Comparison of ENCODE assay signal across 8 cellular contexts in the genomic region with DNA sequence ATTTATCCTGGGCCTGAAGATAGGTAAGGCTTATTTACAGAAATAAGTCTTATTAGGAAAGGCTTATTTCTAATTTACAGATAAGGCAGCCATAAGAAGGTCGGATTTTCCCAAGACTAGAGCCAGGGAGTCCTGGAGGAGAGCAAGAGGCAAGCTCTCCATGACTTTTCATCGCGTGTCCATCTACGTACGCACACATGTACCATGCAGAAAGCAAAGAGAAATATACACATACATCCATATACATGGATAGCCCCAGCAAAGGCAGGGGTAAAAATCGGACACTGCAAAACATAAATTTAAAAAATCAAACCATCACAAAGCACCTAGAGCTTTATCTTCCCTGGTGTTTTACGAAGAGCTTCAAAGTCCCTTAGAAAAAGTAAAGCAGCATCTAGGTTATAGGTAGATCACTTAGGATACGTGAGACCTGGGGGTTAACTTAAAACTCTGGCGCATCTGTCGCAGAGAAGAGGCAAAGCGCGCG. TPM values are rescaled to one million over a fixed set of nuclear protein-coding genes. Genes with fewer than 3 reads are reported as not detected.
DNase-seq lines count a peak whose midpoint lies in the region; ATAC-seq, FAIRE-seq and TF ChIP-seq lines count a peak whose summit lies in the region.

No MANE protein-coding gene starts in this region.

- ATAC-seq in GM12878 (peak; percentile 17), HG02759 (IDR thresholded peaks at IDR 0.05; ENCODE audit: unreplicated experiment) (no peak)

- FAIRE-seq in GM12878 (lab: Jason Lieb, UNC) (peak; percentile 31), frontal cortex (lab: Jason Lieb, UNC) (no peak)

- SMC1A ChIA-PET in GM12878 (lab: Charles Lee; ENCODE audit: uncharacterized antibody, unreplicated experiment): interaction anchor here (0.8 to 1.7 kb wide), 14 partner anchors 10 to 175 kb away, joined by 3 to 7 read pairs (median 3); no protein-coding TSS in a partner anchor

- WGBS in GM12878 (ENCODE audit: insufficient coverage, insufficient replicate concordance, low lambda C conversion rate, missing lambda C conversion rate): under 1% methylated on average over 13 of the region's 13 CpGs
- 2% methylated on average over 13 of the region's 13 CpGs for WGBS in suprapubic skin

- H3K27me3 ChIP-seq in GM12878 (replicated peaks in 1 of 2; ENCODE audit: control insufficient read depth in 2 of 2, insufficient read depth in 2 of 2, low read length in 1 of 2) (no peaks in the 10 kb centered on the region), suprapubic skin (no peaks in the 10 kb centered on the region)

- H3K27ac ChIP-seq in GM12878 (ENCODE audit: control insufficient read depth, insufficient read depth) (peak overlapping the region; percentile 88), suprapubic skin (peak overlapping the region; percentile 100)

- peak overlapping the region; percentile 74 for H3K4me3 ChIP-seq in GM12878
- peak overlapping the region; percentile 92 for H3K4me3 ChIP-seq in suprapubic skin

- intact Hi-C loops in GM12878 (cut with micrococcal nuclease; ENCODE audit: unreplicated experiment): loop anchor here (2.0 to 5.0 kb wide), 2 partner anchors 46 to 167 kb away; no protein-coding TSS in a partner anchor

- H3K9ac ChIP-seq in GM12878 (ENCODE audit: control insufficient read depth, insufficient read depth, low read length): peak overlapping the region; percentile 94

- in situ Hi-C loops in GM12878 (cut with MboI): no loop called here

- TF ChIP-seq CTCF in GM12878 (IDR thresholded peaks at IDR 0.05 in 2 of 3, conservative IDR thresholded peaks at IDR 0.05 in 1 of 3; ENCODE audit: control insufficient read depth in 2 of 3, extremely low read depth in 1 of 3, insufficient read depth in 1 of 3, low read depth in 3 of 3, low read length in 3 of 3) (no peak), suprapubic skin (IDR thresholded peaks at IDR 0.05) (no peak)

- CTCF ChIA-PET in GM12878 (lab: Yijun Ruan, JAX): interaction anchor here (1.6 kb wide), 1 partner anchor 75 kb away, joined by 6 read pairs; no protein-coding TSS in a partner anchor

- H3K4me1 ChIP-seq in GM12878 (ENCODE audit: control insufficient read depth, insufficient read depth, low read length): no peaks in the 10 kb centered on the region; the same call in 1 of the 2 replicates
- H3K4me1 ChIP-seq in suprapubic skin: peaks cover 40% of the 10 kb centered on the region

- H4K20me1 ChIP-seq in GM12878 (ENCODE audit: control insufficient read depth, insufficient read depth): 0 out of 2 replicates have a peak, but pooled peaks cover 2% of the 10 kb centered on the region

- H2AFZ ChIP-seq in GM12878 (ENCODE audit: control insufficient read depth, low read depth, low read length): peak overlapping the region; percentile 95

- no peak for TF ChIP-seq POLR2A in GM12878 (IDR thresholded peaks at IDR 0.05; ENCODE audit: low read depth, low read length)
- no peak for TF ChIP-seq POLR2A in suprapubic skin (IDR thresholded peaks at IDR 0.05)

- RAD21 ChIA-PET in GM12878 (lab: Charles Lee; ENCODE audit: unreplicated experiment): interaction anchor here (0.9 to 1.6 kb wide), 4 partner anchors 55 to 175 kb away, joined by 3 to 4 read pairs (median 4); no protein-coding TSS in a partner anchor

- POLR2A ChIA-PET in GM12878 (lab: Charles Lee): interaction anchor here (0.5 to 1.3 kb wide), 3 partner anchors 11 to 55 kb away, joined by 3 read pairs; no protein-coding TSS in a partner anchor

- DNase-seq in activated T-cell treated with anti-CD3 and anti-CD28 coated beads for 24 hours (ENCODE audit: low read depth): peak; percentile 1
- DNase-seq in activated T-cell treated with anti-CD3 and anti-CD28 coated beads, Interleukin-2, amount 50 U/mL, for 1 hour: no peak
- DNase-seq in LoVo (ENCODE audit: low spot score): peak; percentile 26
- no peak for DNase-seq in GM12878 (ENCODE audit: low read depth, low spot score)
- DNase-seq in left kidney (ENCODE audit: low read depth, low spot score): peak; percentile 57
- no peak for DNase-seq in suprapubic skin (ENCODE audit: low spot score in 2 of 2)
- no peak for DNase-seq in frontal cortex (ENCODE audit: low spot score in 2 of 2)

- H3K4me2 ChIP-seq in GM12878 (ENCODE audit: control insufficient read depth, insufficient read depth): peak overlapping the region; percentile 83

- TF ChIP-seq RAD21 in GM12878 (IDR thresholded peaks at IDR 0.05; ENCODE audit: insufficient read depth, low read depth, low read length): no peak

- TSS peak; percentile 97 for BruUV-seq in GM12878 (replicated peaks; lab: Mats Ljungman, UMichigan)

- no peaks in the 10 kb centered on the region for H3K9me3 ChIP-seq in GM12878 (replicated peaks; ENCODE audit: control insufficient read depth, insufficient read depth, low read length)
- H3K9me3 ChIP-seq in suprapubic skin: no peaks in the 10 kb centered on the region

- no peaks in the 10 kb centered on the region for H3K36me3 ChIP-seq in GM12878 (ENCODE audit: control insufficient read depth in 2 of 2, insufficient read depth in 2 of 2, low read length in 1 of 2)
- H3K36me3 ChIP-seq in suprapubic skin: no peaks in the 10 kb centered on the region

- no peak for TF ChIP-seq EP300 in GM12878 (IDR thresholded peaks at IDR 0.05; ENCODE audit: borderline replicate concordance in 1 of 2, control insufficient read depth in 1 of 2, low read depth in 2 of 2, low read length in 2 of 2)
- TF ChIP-seq EP300 in suprapubic skin (IDR thresholded peaks at IDR 0.05): no peak

- peaks cover 37% of the 10 kb centered on the region for H3K79me2 ChIP-seq in GM12878 (ENCODE audit: control insufficient read depth, insufficient read depth, low read length)

TF ChIP-seq in GM12878, 131 proteins besides CTCF, POLR2A, EP300 and RAD21 (continues in another document):
- TF ChIP-seq, protein P1, sequence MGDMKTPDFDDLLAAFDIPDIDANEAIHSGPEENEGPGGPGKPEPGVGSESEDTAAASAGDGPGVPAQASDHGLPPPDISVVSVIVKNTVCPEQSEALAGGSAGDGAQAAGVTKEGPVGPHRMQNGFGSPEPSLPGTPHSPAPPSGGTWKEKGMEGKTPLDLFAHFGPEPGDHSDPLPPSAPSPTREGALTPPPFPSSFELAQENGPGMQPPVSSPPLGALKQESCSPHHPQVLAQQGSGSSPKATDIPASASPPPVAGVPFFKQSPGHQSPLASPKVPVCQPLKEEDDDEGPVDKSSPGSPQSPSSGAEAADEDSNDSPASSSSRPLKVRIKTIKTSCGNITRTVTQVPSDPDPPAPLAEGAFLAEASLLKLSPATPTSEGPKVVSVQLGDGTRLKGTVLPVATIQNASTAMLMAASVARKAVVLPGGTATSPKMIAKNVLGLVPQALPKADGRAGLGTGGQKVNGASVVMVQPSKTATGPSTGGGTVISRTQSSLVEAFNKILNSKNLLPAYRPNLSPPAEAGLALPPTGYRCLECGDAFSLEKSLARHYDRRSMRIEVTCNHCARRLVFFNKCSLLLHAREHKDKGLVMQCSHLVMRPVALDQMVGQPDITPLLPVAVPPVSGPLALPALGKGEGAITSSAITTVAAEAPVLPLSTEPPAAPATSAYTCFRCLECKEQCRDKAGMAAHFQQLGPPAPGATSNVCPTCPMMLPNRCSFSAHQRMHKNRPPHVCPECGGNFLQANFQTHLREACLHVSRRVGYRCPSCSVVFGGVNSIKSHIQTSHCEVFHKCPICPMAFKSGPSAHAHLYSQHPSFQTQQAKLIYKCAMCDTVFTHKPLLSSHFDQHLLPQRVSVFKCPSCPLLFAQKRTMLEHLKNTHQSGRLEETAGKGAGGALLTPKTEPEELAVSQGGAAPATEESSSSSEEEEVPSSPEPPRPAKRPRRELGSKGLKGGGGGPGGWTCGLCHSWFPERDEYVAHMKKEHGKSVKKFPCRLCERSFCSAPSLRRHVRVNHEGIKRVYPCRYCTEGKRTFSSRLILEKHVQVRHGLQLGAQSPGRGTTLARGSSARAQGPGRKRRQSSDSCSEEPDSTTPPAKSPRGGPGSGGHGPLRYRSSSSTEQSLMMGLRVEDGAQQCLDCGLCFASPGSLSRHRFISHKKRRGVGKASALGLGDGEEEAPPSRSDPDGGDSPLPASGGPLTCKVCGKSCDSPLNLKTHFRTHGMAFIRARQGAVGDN (IDR thresholded peaks at IDR 0.05): no peak

RNA-seq across cellular contexts. Expression of a gene that starts 25.8 kb away (rescaled TPM):
- total RNA-seq in GM12878 (2013; cell fraction: nucleolus; rRNA removed): 28.5 and 30.5 TPM in 2 replicates
- total RNA-seq in GM12878 (2014; rRNA removed) (8.2 and 9.4 TPM in 2 replicates), GM12878 (2014; rRNA removed; fragmentation: Illumina TruSeq; extraction: Trizol) (11.8 and 11.9 TPM in 2 replicates), GM12878 (2021) (8.2 and 8.4 TPM in 2 replicates), suprapubic skin (10 to 100 TPM; 21.2 to 37.9 (median 30.2) TPM), frontal cortex (84.8 TPM)
- 6.2 TPM for polyA plus RNA-seq in GM12878 (2011; ENCODE audit: low read depth)
- polyA plus RNA-seq in GM12878 (2011; rRNA removed) (8.9 and 10.7 TPM in 2 replicates), GM12878 (2014; fragmentation: Illumina TruSeq; extraction: Trizol) (8.1 and 10.1 TPM in 2 replicates), GM12878 (2014; fragmentation: Nextera tagmentation; extraction: Ambion mirVana) (1 to 10 TPM; 2.2 to 2.8 TPM), GM12878 (2014; rRNA removed) (4.4 and 4.5 TPM in 2 replicates), GM12878 (2016; fragmentation: Nextera tagmentation; extraction: Ambion mirVana) (1 to 10 TPM; 1.7 to 4.4 TPM)
- polyA plus RNA-seq in GM12878 (2011; cell fraction: cytosol; rRNA removed): 3.8 and 5.2 TPM in 2 replicates
- polyA plus RNA-seq in GM12878 (2011; cell fraction: nucleus; rRNA removed): 4.4 and 5.0 TPM in 2 replicates
- polyA plus RNA-seq in GM12878 (2012): 7.1 and 8.8 TPM in 2 replicates
- polyA minus RNA-seq in GM12878 (2011; rRNA and poly(A)+ RNA removed): 15.9 and 20.8 TPM in 2 replicates
- polyA minus RNA-seq in GM12878 (2011; cell fraction: cytosol; rRNA and poly(A)+ RNA removed): 7.4 and 7.6 TPM in 2 replicates
- 5.9 and 7.7 TPM in 2 replicates for polyA minus RNA-seq in GM12878 (2011; cell fraction: nucleus; rRNA and poly(A)+ RNA removed)

Comparison
In these comparisons a context has a peak if more than half of its experiments do, and no peak if none do; other contexts are left out.
1. DNase-seq: peak in activated T-cell treated with anti-CD3 and anti-CD28 coated beads for 24 hours (single experiment), LoVo (single experiment) and left kidney (single experiment); none in activated T-cell treated with anti-CD3 and anti-CD28 coated beads, Interleukin-2, amount 50 U/mL, for 1 hour (single experiment), GM12878 (single experiment), suprapubic skin (0 of 2) and frontal cortex (0 of 2).